22 cellular contexts compared by ENCODE assay signal in the genomic region with DNA sequence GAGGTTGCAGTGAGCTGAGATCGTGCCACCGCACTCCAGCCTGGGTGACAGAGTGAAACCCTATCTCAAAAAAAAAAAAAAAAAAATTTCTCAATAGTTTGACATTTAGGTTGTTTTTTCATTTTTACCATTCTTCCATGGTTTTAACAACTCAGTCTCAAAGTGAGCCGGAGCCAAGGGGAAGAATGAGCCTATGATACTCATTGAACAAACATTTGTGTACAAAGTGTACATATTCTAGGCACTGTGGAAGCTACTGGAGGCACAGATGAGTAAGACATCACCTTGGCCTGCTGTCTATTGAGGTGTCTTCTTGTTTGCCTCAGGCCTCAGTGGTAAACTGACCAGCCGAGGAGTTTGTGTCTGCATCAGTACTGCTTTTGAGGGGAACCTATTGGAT.
"Had no signal": no experiment of that assay in that cellular context is flagged by ENCODE, and none has a peak within 500 bp of the region (broad histone marks: within the 10 kb centered on the region; RNA-seq: fewer than 3 reads in every experiment).

No MANE protein-coding gene starts in this region.

- H3K4me3 Mint-ChIP-seq: activated CD4-positive, alpha-beta T cell treated with anti-CD3 and anti-CD28 coated beads, Interleukin-2, amount 10 ng/mL, durations not matched to agents 24 days and 14 days; activated naive CD4-positive, alpha-beta T cell treated with anti-CD3 and anti-CD28 coated beads, Interleukin-2, amount 50 U/mL, for 24 hours; activated T-helper 1 cell treated with anti-CD3 and anti-CD28 coated beads, Interleukin-12 subunit alpha, Interleukin-12 subunit beta, Interleukin-2, Interleukin-4 antibody, amounts not matched to agents 30 ng/mL and 10 ng/mL and 1 ng/mL, durations not matched to agents 14 hours and 24 hours and 36 hours; IgD-negative memory B cell; T-helper 1 cell treated with Interleukin-12 subunit alpha and Interleukin-12 subunit beta and Interleukin-4 antibody, amounts not matched to agents 30 μg/mL and 1 μg/mL, for 36 hours; WTC11 had no signal

- H3K27ac ChIP-seq: breast epithelium had no signal

- H3K4me1 ChIP-seq: breast epithelium had no signal

- ATAC-seq: WTC11 had no signal

- H3K27ac Mint-ChIP-seq: activated CD4-positive, alpha-beta T cell treated with anti-CD3 and anti-CD28 coated beads, Interleukin-2, amount 10 ng/mL, durations not matched to agents 24 days and 14 days; activated naive CD4-positive, alpha-beta T cell treated with anti-CD3 and anti-CD28 coated beads, Interleukin-2, amount 50 U/mL, for 24 hours; activated T-helper 1 cell treated with anti-CD3 and anti-CD28 coated beads, Interleukin-12 subunit alpha, Interleukin-12 subunit beta, Interleukin-2, Interleukin-4 antibody, amounts not matched to agents 30 ng/mL and 10 ng/mL and 1 ng/mL, durations not matched to agents 14 hours and 24 hours and 36 hours; IgD-negative memory B cell; T-helper 1 cell treated with Interleukin-12 subunit alpha and Interleukin-12 subunit beta and Interleukin-4 antibody, amounts not matched to agents 30 μg/mL and 1 μg/mL, for 36 hours; WTC11 had no signal

- H3K4me3 ChIP-seq: breast epithelium had no signal

- H3K4me1 Mint-ChIP-seq: activated naive CD4-positive, alpha-beta T cell treated with anti-CD3 and anti-CD28 coated beads, Interleukin-2, amount 50 U/mL, for 24 hours had no signal

- DNase-seq: activated CD4-positive, alpha-beta T cell treated with anti-CD3 and anti-CD28 coated beads for 1 hour; activated CD4-positive, alpha-beta T cell treated with anti-CD3 and anti-CD28 coated beads, Interleukin-2, amount 10 ng/mL, durations not matched to agents 24 days and 14 days; activated effector memory CD4-positive, alpha-beta T cell treated with Interleukin-2 at 50 U/mL for 16 hours; activated naive CD4-positive, alpha-beta T cell; aorta; caudate nucleus; KG1; NCI-H1092 treated with DMSO at 0.1 percent for 48 hours; NCI-H1417 treated with DMSO at 0.1 percent for 48 hours; NCI-H1694; NCI-H2029 treated with DMSO at 0.1 percent for 48 hours; NCI-H345; NCI-H510A treated with DMSO at 0.1 percent for 48 hours; NCI-H69; NK-92 treated with Interleukin-12 subunit alpha and Interleukin-12 subunit beta, amount 100 ng/mL, for 24 hours; SHP77 treated with DMSO at 0.1 percent for 48 hours had no signal

- H3K27me3 Mint-ChIP-seq: activated CD4-positive, alpha-beta T cell treated with anti-CD3 and anti-CD28 coated beads, Interleukin-2, amount 10 ng/mL, durations not matched to agents 24 days and 14 days; activated naive CD4-positive, alpha-beta T cell treated with anti-CD3 and anti-CD28 coated beads, Interleukin-2, amount 50 U/mL, for 24 hours; IgD-negative memory B cell had no signal

- H3K9me3 ChIP-seq: breast epithelium had no signal

- H3K9me3 Mint-ChIP-seq: activated CD4-positive, alpha-beta T cell treated with anti-CD3 and anti-CD28 coated beads, Interleukin-2, amount 10 ng/mL, durations not matched to agents 24 days and 14 days; activated naive CD4-positive, alpha-beta T cell treated with anti-CD3 and anti-CD28 coated beads, Interleukin-2, amount 50 U/mL, for 24 hours; activated T-helper 1 cell treated with anti-CD3 and anti-CD28 coated beads, Interleukin-12 subunit alpha, Interleukin-12 subunit beta, Interleukin-2, Interleukin-4 antibody, amounts not matched to agents 30 ng/mL and 10 ng/mL and 1 ng/mL, durations not matched to agents 14 hours and 24 hours and 36 hours; IgD-negative memory B cell; T-helper 1 cell treated with Interleukin-12 subunit alpha and Interleukin-12 subunit beta and Interleukin-4 antibody, amounts not matched to agents 30 μg/mL and 1 μg/mL, for 36 hours had no signal

- H3K27me3 ChIP-seq: breast epithelium had no signal
